Comparison of ENCODE assay signal across 17 cellular contexts in the genomic region with DNA sequence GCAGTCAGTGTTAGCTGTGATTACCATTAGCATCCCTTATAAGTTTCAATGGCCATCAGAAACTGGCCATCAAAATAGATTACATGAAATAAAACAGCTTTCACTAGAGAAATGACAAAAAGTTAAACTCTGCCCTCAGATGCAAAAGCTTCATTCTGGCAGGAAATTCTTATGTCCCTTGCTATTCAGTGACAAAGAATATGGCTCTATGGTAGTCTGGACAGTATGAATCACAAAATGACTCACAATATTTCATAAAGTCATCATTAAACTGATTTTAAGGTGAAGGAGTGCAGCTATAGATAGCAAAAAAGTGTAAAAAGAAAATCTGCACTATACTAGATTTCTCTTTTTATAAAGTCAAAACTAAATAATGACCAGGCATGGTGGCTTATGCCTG. TPM values are rescaled to one million over a fixed set of nuclear protein-coding genes. Genes with fewer than 3 reads are reported as not detected.
DNase-seq lines count a peak whose midpoint lies in the region; ATAC-seq lines count a peak whose summit lies in the region.
"Had no signal": no experiment of that assay in that cellular context is flagged by ENCODE, and none has a peak within 500 bp of the region (broad histone marks: within the 10 kb centered on the region; RNA-seq: fewer than 3 reads in every experiment).

No MANE protein-coding gene starts in this region.

- intact Hi-C loops in Right ventricle myocardium inferior (cut with DNase I) = no loop called here

- ATAC-seq in HG03432 (IDR thresholded peaks at IDR 0.05; ENCODE audit: unreplicated experiment) = peak; percentile 8
- no peak for ATAC-seq in GM18520 (IDR thresholded peaks at IDR 0.05; ENCODE audit: unreplicated experiment)
- ATAC-seq in Right ventricle myocardium inferior = no peak
- ATAC-seq: activated T-cell treated with anti-CD3 and anti-CD28 coated beads, Interleukin-2, amount 50 U/mL, for 4 hours; natural killer cell had no signal

- no peak overlapping the region for H3K9ac ChIP-seq in adipocyte (ENCODE audit: low read length)

- H3K9me3 ChIP-seq in adipocyte (ENCODE audit: control insufficient read depth, low read length) = no peaks in the 10 kb centered on the region
- no peaks in the 10 kb centered on the region for H3K9me3 ChIP-seq in mesodermal cell (ENCODE audit: control insufficient read depth, low read length)
- H3K9me3 ChIP-seq: colonic mucosa, esophagus muscularis mucosa, testis had no signal

- no peaks in the 10 kb centered on the region for H3K36me3 ChIP-seq in adipocyte (ENCODE audit: control insufficient read depth, insufficient read depth, low read length, severe bottlenecking)
- peaks cover 16% of the 10 kb centered on the region for H3K36me3 ChIP-seq in mesodermal cell (ENCODE audit: control insufficient read depth, insufficient read depth, low read length)
- H3K36me3 ChIP-seq: colonic mucosa had no signal

- H3K4me1 ChIP-seq in adipocyte (ENCODE audit: control insufficient read depth, insufficient read depth, low read length) = peaks cover 41% of the 10 kb centered on the region
- peaks cover 37% of the 10 kb centered on the region for H3K4me1 ChIP-seq in mesodermal cell (ENCODE audit: control insufficient read depth, insufficient read depth, low read length, poor library complexity, severe bottlenecking)
- H3K4me1 ChIP-seq: colonic mucosa, testis had no signal

- H3K27me3 ChIP-seq in adipocyte (replicated peaks; ENCODE audit: control insufficient read depth, insufficient read depth, low read length) = no peaks in the 10 kb centered on the region
- H3K27me3 ChIP-seq: colonic mucosa, esophagus muscularis mucosa, testis had no signal

- DNase-seq in DMS53 (lab: John Stamatoyannopoulos, UW) (peak; percentile 51), DMS53 treated with DMSO at 0.1 percent for 48 hours (lab: John Stamatoyannopoulos, UW; ENCODE audit: unreplicated experiment) (no peak), adipocyte (ENCODE audit: low read depth) (peak; percentile 36), Right ventricle myocardium inferior (ENCODE audit: missing footprints) (no peak), LoVo (ENCODE audit: low spot score) (no peak)
- DNase-seq: activated CD4-positive, alpha-beta T cell treated with anti-CD3 and anti-CD28 coated beads for 4 hours; activated T-cell treated with anti-CD3 and anti-CD28 coated beads, Interleukin-2, amount 50 U/mL, for 4 hours; natural killer cell; NCI-H2081; NCI-H774; testis had no signal

- H3K4me3 ChIP-seq in adipocyte (ENCODE audit: low read length) (no peak overlapping the region), mesodermal cell (ENCODE audit: extremely low read depth, insufficient read depth, low read length, poor library complexity, severe bottlenecking) (no peak overlapping the region)
- H3K4me3 ChIP-seq: colonic mucosa, esophagus muscularis mucosa, testis had no signal

- H3K27ac ChIP-seq in mesodermal cell (ENCODE audit: low read depth, low read length, severe bottlenecking) = peak overlapping the region; percentile 16
- H3K27ac ChIP-seq: 22Rv1, colonic mucosa, esophagus muscularis mucosa, testis had no signal

RNA-seq across cellular contexts. Expression of a gene that starts 43.4 kb away (rescaled TPM):
- polyA plus RNA-seq in mesodermal cell (2013, experiment 1 of 2) = 11.9 TPM
- polyA plus RNA-seq in mesodermal cell (2013, experiment 2 of 2) = 11.1 TPM
- total RNA-seq in Right ventricle myocardium inferior = 8.1 TPM

RNA-seq across cellular contexts. Expression of a gene that starts 51.3 kb away (rescaled TPM):
- polyA plus RNA-seq in mesodermal cell (2013, experiment 1 of 2) = 45.2 TPM
- 49.3 TPM for polyA plus RNA-seq in mesodermal cell (2013, experiment 2 of 2)
- total RNA-seq in Right ventricle myocardium inferior = 6.2 TPM

Comparison
In these comparisons a context has a peak if more than half of its experiments do, and no peak if none do; other contexts are left out.
1. DNase-seq: peak in DMS53 (single experiment) and adipocyte (single experiment); none in DMS53 treated with DMSO at 0.1 percent for 48 hours (single experiment), Right ventricle myocardium inferior (single experiment) and LoVo (single experiment).